Comparison of ENCODE assay signal across 26 cellular contexts in the genomic region with DNA sequence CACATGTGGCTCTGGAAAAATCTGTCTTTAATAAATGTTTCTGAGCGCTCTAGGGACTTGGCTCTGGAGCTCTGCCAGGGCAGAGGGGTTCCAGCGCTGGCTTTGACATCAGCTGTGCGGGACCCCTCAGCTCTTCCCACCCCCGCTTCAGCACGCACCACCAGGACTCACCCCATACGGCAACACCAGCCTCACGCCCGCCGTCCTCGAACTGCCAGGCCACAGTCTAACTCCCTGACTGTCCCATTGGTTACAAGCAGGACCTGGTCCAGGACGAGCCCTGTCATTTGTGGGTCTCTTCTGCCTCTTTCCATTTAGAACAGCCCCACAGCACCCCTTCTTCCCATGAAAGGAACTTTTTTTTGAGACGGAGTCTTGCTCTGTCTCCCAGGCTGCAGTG.
"Had no signal": no experiment of that assay in that cellular context is flagged by ENCODE, and none has a peak within 500 bp of the region (broad histone marks: within the 10 kb centered on the region; RNA-seq: fewer than 3 reads in every experiment).

No MANE protein-coding gene starts in this region.

- ATAC-seq: activated naive CD4-positive, alpha-beta T cell treated with anti-CD3 and anti-CD28 coated beads, Interleukin-2, amount 50 U/mL, for 72 hours; activated T-cell treated with anti-CD3 and anti-CD28 coated beads, Interleukin-2, amount 50 U/mL, for 72 hours; mucosa of descending colon; natural killer cell treated with Interleukin-12 subunit alpha and Interleukin-12 subunit beta and Interleukin-15 and Interleukin-18, amount 100 ng/mL, for 72 hours; pancreas; psoas muscle; stimulated activated naive CD8-positive, alpha-beta T cell treated with anti-CD3 and anti-CD28 coated beads, Interleukin-15, Interleukin-2, amounts not matched to agents 100 U/mL and 50 U/mL, for 24 hours had no signal

- H3K4me3 ChIP-seq: esophagus squamous epithelium, hepatocyte, mucosa of descending colon, pancreas, psoas muscle, testis, transverse colon, uterus had no signal

- H3K9me3 ChIP-seq: esophagus squamous epithelium, mucosa of descending colon, pancreas, psoas muscle, testis, transverse colon, uterus had no signal

- H3K4me3 Mint-ChIP-seq: activated T-cell treated with anti-CD3 and anti-CD28 coated beads, Interleukin-2, amount 50 U/mL, for 72 hours; central memory CD8-positive, alpha-beta T cell; natural killer cell treated with Interleukin-12 subunit alpha and Interleukin-12 subunit beta and Interleukin-15 and Interleukin-18, amount 100 ng/mL, for 72 hours; T-helper 2 cell treated with Interferon-gamma antibody and Interleukin-4, amounts not matched to agents 5 μg/mL and 100 μg/mL, for 36 hours had no signal

- H3K27ac Mint-ChIP-seq: activated naive CD4-positive, alpha-beta T cell treated with anti-CD3 and anti-CD28 coated beads, Interleukin-2, amount 50 U/mL, for 72 hours; activated T-cell treated with anti-CD3 and anti-CD28 coated beads, Interleukin-2, amount 50 U/mL, for 72 hours; natural killer cell treated with Interleukin-12 subunit alpha and Interleukin-12 subunit beta and Interleukin-15 and Interleukin-18, amount 100 ng/mL, for 72 hours; T-helper 2 cell treated with Interferon-gamma antibody and Interleukin-4, amounts not matched to agents 5 μg/mL and 100 μg/mL, for 36 hours had no signal

- H3K27ac ChIP-seq: esophagus squamous epithelium, hepatocyte, pancreas, psoas muscle, testis, transverse colon, uterus had no signal

- H3K27me3 ChIP-seq: hepatocyte, pancreas, testis, transverse colon, uterus had no signal

- H3K36me3 Mint-ChIP-seq: activated naive CD4-positive, alpha-beta T cell treated with anti-CD3 and anti-CD28 coated beads, Interleukin-2, amount 50 U/mL, for 72 hours; natural killer cell treated with Interleukin-12 subunit alpha and Interleukin-12 subunit beta and Interleukin-15 and Interleukin-18, amount 100 ng/mL, for 72 hours had no signal

- H3K4me1 Mint-ChIP-seq: central memory CD8-positive, alpha-beta T cell had no signal

- H3K4me1 ChIP-seq: esophagus squamous epithelium, pancreas, psoas muscle, transverse colon had no signal

- H3K36me3 ChIP-seq: esophagus squamous epithelium, pancreas, transverse colon, uterus had no signal

- H3K9me3 Mint-ChIP-seq: activated naive CD4-positive, alpha-beta T cell treated with anti-CD3 and anti-CD28 coated beads, Interleukin-2, amount 50 U/mL, for 72 hours; activated T-cell treated with anti-CD3 and anti-CD28 coated beads, Interleukin-2, amount 50 U/mL, for 72 hours; central memory CD8-positive, alpha-beta T cell; natural killer cell treated with Interleukin-12 subunit alpha and Interleukin-12 subunit beta and Interleukin-15 and Interleukin-18, amount 100 ng/mL, for 72 hours; T-helper 2 cell treated with Interferon-gamma antibody and Interleukin-4, amounts not matched to agents 5 μg/mL and 100 μg/mL, for 36 hours had no signal

- DNase-seq: activated CD4-positive, alpha-beta T cell treated with anti-CD3 and anti-CD28 coated beads for 4 hours; activated CD4-positive, alpha-beta T cell treated with anti-CD3 and anti-CD28 coated beads, Interleukin-2, amount 50 U/mL, for 4 hours; activated CD4-positive, CD25-positive, alpha-beta regulatory T cell; activated naive CD4-positive, alpha-beta T cell; activated T-cell treated with anti-CD3 and anti-CD28 coated beads for 4 hours; activated T-cell treated with anti-CD3 and anti-CD28 coated beads, Interleukin-2, amount 50 U/mL, for 72 hours; dermis blood vessel endothelial cell; effector CD4-positive, alpha-beta T cell; esophagus squamous epithelium; islet precursor cell; mesenchymal stem cell; psoas muscle; stimulated activated CD4-positive, alpha-beta T cell treated with anti-CD3 and anti-CD28 coated beads, Interleukin-12 subunit alpha, Interleukin-12 subunit beta, amount 100 ng/mL, for 4 hours; stimulated activated CD4-positive, alpha-beta T cell treated with anti-CD3 and anti-CD28 coated beads, Interleukin-4, amount 100 ng/mL, for 1 hour; stimulated activated naive CD8-positive, alpha-beta T cell treated with anti-CD3 and anti-CD28 coated beads, Interleukin-15, Interleukin-2, amounts not matched to agents 100 U/mL and 50 U/mL, for 24 hours; T-helper 1 cell; testis; transverse colon; uterus had no signal
